ENCODE assay signal across 23 cellular contexts in the genomic region with DNA sequence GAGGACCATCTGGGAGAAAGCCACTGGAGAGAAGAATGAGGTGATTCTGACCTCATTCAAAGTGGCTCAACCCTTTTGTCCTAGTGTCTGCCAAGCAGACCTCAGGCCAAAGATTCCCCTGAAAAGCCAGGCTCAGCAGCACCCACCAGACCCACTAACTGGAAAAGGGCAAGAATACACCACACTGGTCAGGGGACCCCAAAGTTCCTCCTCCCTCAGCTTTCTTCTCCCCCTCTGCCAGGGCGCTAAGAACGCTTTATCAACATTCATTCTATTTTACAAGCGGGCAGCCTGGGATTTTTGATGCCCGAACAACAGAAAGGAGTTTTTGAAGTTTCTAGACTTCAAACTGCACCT. TPM values are rescaled to one million over a fixed set of nuclear protein-coding genes. Genes with fewer than 3 reads are reported as not detected.
A peak's percentile ranks its signal among the peaks of the same experiment; 100 is the strongest.
DNase-seq lines count a peak whose midpoint lies in the region; ATAC-seq and TF ChIP-seq lines count a peak whose summit lies in the region.
"Had no signal": no experiment of that assay in that cellular context is flagged by ENCODE, and none has a peak within 500 bp of the region (broad histone marks: within the 10 kb centered on the region; RNA-seq: fewer than 3 reads in every experiment).

No MANE protein-coding gene starts in this region.

- H3K4me1 ChIP-seq in neuronal stem cell (ENCODE audit: control insufficient read depth in 2 of 2, insufficient read depth in 1 of 2, low read depth in 1 of 2, low read length in 2 of 2): peaks cover 8 to 11% of the 10 kb centered on the region in 2 donors

- H3K4me3 ChIP-seq in AG10803 (ENCODE audit: low read length) (peak overlapping the region; percentile 47), iPS-11a (ENCODE audit: low read depth, low read length) (peak overlapping the region; percentile 6), neuronal stem cell (ENCODE audit: low read length in 2 of 2) (peak overlapping the region; percentile 37 to 58)
- H3K4me3 ChIP-seq: BLaER1 treated with 17β-estradiol and CSF1 and Interleukin-3, amounts not matched to agents 10 nM and 100 nM; thoracic aorta had no signal

- peak overlapping the region; percentile 94 for H2AFZ ChIP-seq in neuronal stem cell (ENCODE audit: low read length)

- no peak overlapping the region for H2BK15ac ChIP-seq in neuronal stem cell (ENCODE audit: low read length)

- TF ChIP-seq CTCF in AG10803 (conservative IDR thresholded peaks at IDR 0.05; ENCODE audit: low read length): no peak
- no peak for TF ChIP-seq CTCF in WTC11 (IDR thresholded peaks at IDR 0.05)

- peaks cover 0 to 2% of the 10 kb centered on the region in 2 donors for H3K9me3 ChIP-seq in neuronal stem cell (replicated peaks in 1 of 2; ENCODE audit: control insufficient read depth in 2 of 2, insufficient read depth in 1 of 2, low read depth in 1 of 2, low read length in 2 of 2)
- H3K9me3 ChIP-seq: A549, left ventricle myocardium inferior, thoracic aorta had no signal

- H3K4me2 ChIP-seq in neuronal stem cell (ENCODE audit: insufficient read depth, low read length, poor library complexity, severe bottlenecking): peak overlapping the region; percentile 86

- no peaks in the 10 kb centered on the region for H3K79me1 ChIP-seq in neuronal stem cell (ENCODE audit: low read depth, low read length)

- no CpG with 5 or more reads among the region's 4 CpGs for whole genome bisulfite sequencing in neuronal stem cell (ENCODE audit: extremely low coverage in 2 of 2, insufficient read length in 2 of 2, insufficient replicate concordance in 1 of 2), 2 donors

- ATAC-seq in WTC11: no peak
- ATAC-seq in GM21360 (IDR thresholded peaks at IDR 0.05; ENCODE audit: unreplicated experiment): no peak

- no peak for DNase-seq in AG10803 (ENCODE audit: low read depth)
- no peak for DNase-seq in WTC11 (ENCODE audit: low spot score)
- no peak for DNase-seq in neuronal stem cell (ENCODE audit: low spot score)
- no peak for DNase-seq in cardiac septum (ENCODE audit: low spot score)
- DNase-seq in stimulated activated CD8-positive, alpha-beta memory T cell treated with anti-CD3 and anti-CD28 coated beads, Interleukin-4, amount 100 ng/mL, for 48 hours: no peak
- no peak for DNase-seq in head of caudate nucleus
- DNase-seq: activated CD4-positive, alpha-beta T cell treated with anti-CD3 and anti-CD28 coated beads, Interleukin-2, amount 50 U/mL, for 1 hour; activated naive CD8-positive, alpha-beta T cell treated with anti-CD3 and anti-CD28 coated beads for 36 hours; KG1; left ventricle myocardium inferior; NCI-H526 treated with DMSO at 0.1 percent for 48 hours; RPMI8226; small intestine; stimulated activated CD4-positive, alpha-beta T cell treated with anti-CD3 and anti-CD28 coated beads, Interleukin-2, amount 100 ng/mL, for 48 hours; stimulated activated naive CD4-positive, alpha-beta T cell treated with Interleukin-2 at 50 U/mL for 16 hours had no signal

- H2AK5ac ChIP-seq in neuronal stem cell (ENCODE audit: low read depth, low read length): no peak overlapping the region

- H3K27me3 ChIP-seq in neuronal stem cell (ENCODE audit: control insufficient read depth in 3 of 3, insufficient read depth in 3 of 3, low read depth in 1 of 3, low read length in 3 of 3): peaks cover 33 to 97% (median 76%) of the 10 kb centered on the region in 3 experiments

- H3K4me1 Mint-ChIP-seq in WTC11: peaks cover 60% of the 10 kb centered on the region

- H3K4me3 Mint-ChIP-seq in WTC11: peak overlapping the region; percentile 45
- H3K4me3 Mint-ChIP-seq: activated naive CD8-positive, alpha-beta T cell treated with anti-CD3 and anti-CD28 coated beads for 36 hours; activated T-helper 1 cell treated with anti-CD3 and anti-CD28 coated beads, Interleukin-12 subunit alpha, Interleukin-12 subunit beta, Interleukin-2, Interleukin-4 antibody, amounts not matched to agents 30 ng/mL and 10 ng/mL and 1 ng/mL, durations not matched to agents 14 hours and 24 hours and 36 hours had no signal

- no peak overlapping the region for H3K4ac ChIP-seq in neuronal stem cell (ENCODE audit: low read length)

- H3K27me3 Mint-ChIP-seq in WTC11 (ENCODE audit: low read depth): peaks cover 99% of the 10 kb centered on the region

- H3K9me3 Mint-ChIP-seq in WTC11: no peaks in the 10 kb centered on the region
- H3K9me3 Mint-ChIP-seq: activated naive CD8-positive, alpha-beta T cell treated with anti-CD3 and anti-CD28 coated beads for 36 hours had no signal

- H3K36me3 Mint-ChIP-seq in WTC11: 0 out of 2 replicates have a peak, but pooled peaks cover 7% of the 10 kb centered on the region
- H3K36me3 Mint-ChIP-seq: activated naive CD8-positive, alpha-beta T cell treated with anti-CD3 and anti-CD28 coated beads for 36 hours had no signal

- H3K27ac Mint-ChIP-seq in WTC11: no peak overlapping the region
- H3K27ac Mint-ChIP-seq: activated naive CD8-positive, alpha-beta T cell treated with anti-CD3 and anti-CD28 coated beads for 36 hours; activated T-helper 1 cell treated with anti-CD3 and anti-CD28 coated beads, Interleukin-12 subunit alpha, Interleukin-12 subunit beta, Interleukin-2, Interleukin-4 antibody, amounts not matched to agents 30 ng/mL and 10 ng/mL and 1 ng/mL, durations not matched to agents 14 hours and 24 hours and 36 hours had no signal

- H3K27ac ChIP-seq in neuronal stem cell (replicated peaks; ENCODE audit: low read length): peak overlapping the region; percentile 30
- H3K27ac ChIP-seq: A549; BLaER1 treated with 17β-estradiol and CSF1 and Interleukin-3, amounts not matched to agents 10 nM and 100 nM; left ventricle myocardium inferior; thoracic aorta had no signal

- no peak overlapping the region for H4K8ac ChIP-seq in neuronal stem cell (ENCODE audit: low read depth, low read length)

- no peaks in the 10 kb centered on the region for H3K36me3 ChIP-seq in neuronal stem cell (replicated peaks in 1 of 2; ENCODE audit: control insufficient read depth in 2 of 2, insufficient read depth in 2 of 2, low read length in 2 of 2)
- H3K36me3 ChIP-seq: BLaER1 treated with 17β-estradiol and CSF1 and Interleukin-3, amounts not matched to agents 10 nM and 100 nM; left ventricle myocardium inferior; thoracic aorta had no signal

- no peak overlapping the region for H2BK5ac ChIP-seq in neuronal stem cell (ENCODE audit: low read length)

- no peak overlapping the region for H3K18ac ChIP-seq in neuronal stem cell (ENCODE audit: low read length)

- CTCF ChIA-PET in WTC11 (lab: Charles Lee): interaction anchor here (0.6 to 2.6 kb wide), 12 partner anchors 8 to 271 kb away, joined by 3 to 13 read pairs (median 5); no protein-coding TSS in a partner anchor

- no peak overlapping the region for H3K9ac ChIP-seq in neuronal stem cell (ENCODE audit: low read depth, low read length, poor library complexity)
- H3K9ac ChIP-seq: BLaER1 treated with 17β-estradiol and CSF1 and Interleukin-3, amounts not matched to agents 10 nM and 100 nM had no signal

- no peak overlapping the region for H2BK120ac ChIP-seq in neuronal stem cell (ENCODE audit: low read depth, low read length)

- H2BK12ac ChIP-seq in neuronal stem cell (ENCODE audit: low read length): no peak overlapping the region

- H3K23ac ChIP-seq in neuronal stem cell (ENCODE audit: low read depth, low read length, poor library complexity): no peak overlapping the region

- no peak overlapping the region for H3K14ac ChIP-seq in neuronal stem cell (ENCODE audit: low read length)

- intact Hi-C loops in cardiac septum (cut with DNase I): no loop called here
- intact Hi-C loops in head of caudate nucleus (cut with DNase I): no loop called here

- no peak overlapping the region for H4K91ac ChIP-seq in neuronal stem cell (ENCODE audit: low read depth, low read length, poor library complexity)

- POLR2A ChIA-PET in WTC11 (lab: Charles Lee): interaction anchor here (0.9 to 1.3 kb wide), 2 partner anchors 10 to 28 kb away, joined by 3 to 4 read pairs; a partner anchor contains a TSS

TF ChIP-seq in WTC11, 78 proteins besides CTCF, POLR2A, EP300 and RAD21 (continues in another document):
- TF ChIP-seq ATF1 (CRISPR knock-in tag; IDR thresholded peaks at IDR 0.05) (no peak), SOX15 (CRISPR knock-in tag; IDR thresholded peaks at IDR 0.05) (no peak), ZNF317 (CRISPR knock-in tag; IDR thresholded peaks at IDR 0.05; ENCODE audit: borderline replicate concordance, low read depth) (no peak), ETV6 (CRISPR knock-in tag; IDR thresholded peaks at IDR 0.05) (no peak)
- TF ChIP-seq, protein P1, sequence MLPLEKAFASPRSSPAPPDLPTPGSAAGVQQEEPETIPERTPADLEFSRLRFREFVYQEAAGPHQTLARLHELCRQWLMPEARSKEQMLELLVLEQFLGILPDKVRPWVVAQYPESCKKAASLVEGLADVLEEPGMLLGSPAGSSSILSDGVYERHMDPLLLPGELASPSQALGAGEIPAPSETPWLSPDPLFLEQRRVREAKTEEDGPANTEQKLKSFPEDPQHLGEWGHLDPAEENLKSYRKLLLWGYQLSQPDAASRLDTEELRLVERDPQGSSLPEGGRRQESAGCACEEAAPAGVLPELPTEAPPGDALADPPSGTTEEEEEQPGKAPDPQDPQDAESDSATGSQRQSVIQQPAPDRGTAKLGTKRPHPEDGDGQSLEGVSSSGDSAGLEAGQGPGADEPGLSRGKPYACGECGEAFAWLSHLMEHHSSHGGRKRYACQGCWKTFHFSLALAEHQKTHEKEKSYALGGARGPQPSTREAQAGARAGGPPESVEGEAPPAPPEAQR (CRISPR knock-in tag; IDR thresholded peaks at IDR 0.05): no peak
- TF ChIP-seq, protein P2, sequence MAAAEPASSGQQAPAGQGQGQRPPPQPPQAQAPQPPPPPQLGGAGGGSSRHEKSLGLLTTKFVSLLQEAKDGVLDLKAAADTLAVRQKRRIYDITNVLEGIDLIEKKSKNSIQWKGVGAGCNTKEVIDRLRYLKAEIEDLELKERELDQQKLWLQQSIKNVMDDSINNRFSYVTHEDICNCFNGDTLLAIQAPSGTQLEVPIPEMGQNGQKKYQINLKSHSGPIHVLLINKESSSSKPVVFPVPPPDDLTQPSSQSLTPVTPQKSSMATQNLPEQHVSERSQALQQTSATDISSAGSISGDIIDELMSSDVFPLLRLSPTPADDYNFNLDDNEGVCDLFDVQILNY (CRISPR knock-in tag; IDR thresholded peaks at IDR 0.05): no peak

RNA-seq across cellular contexts. Expression of a gene that starts 7.3 kb away (rescaled TPM):
- total RNA-seq in WTC11 (2021) (not detected in 3 replicates), cardiac septum (0.19 TPM)
- polyA plus RNA-seq in neuronal stem cell (2013, experiment 1 of 2): 0.04 TPM
- not detected for polyA plus RNA-seq in neuronal stem cell (2013, experiment 2 of 2)
- total RNA-seq: activated naive CD8-positive, alpha-beta T cell treated with anti-CD3 and anti-CD28 coated beads for 36 hours; activated T-helper 1 cell treated with anti-CD3 and anti-CD28 coated beads, Interleukin-12 subunit alpha, Interleukin-12 subunit beta, Interleukin-2, Interleukin-4 antibody, amounts not matched to agents 30 ng/mL and 10 ng/mL and 1 ng/mL, durations not matched to agents 14 hours and 24 hours and 36 hours; fibroblast of lung; T-helper 2 cell treated with Interferon-gamma antibody and Interleukin-4, amounts not matched to agents 100 ng/mL and 5 ng/mL, for 36 hours; thoracic aorta had no signal
- polyA plus RNA-seq: A549, fibroblast of lung, small intestine had no signal
